15 cellular contexts compared by ENCODE assay signal in genomic region chr21:28805885-28806284, GRCh38.
DNase-seq lines count a peak whose midpoint lies in the region; ATAC-seq, FAIRE-seq and TF ChIP-seq lines count a peak whose summit lies in the region.
"Had no signal": no experiment of that assay in that cellular context is flagged by ENCODE, and none has a peak within 500 bp of the region (broad histone marks: within the 10 kb centered on the region; RNA-seq: fewer than 3 reads in every experiment).

No MANE protein-coding gene starts in this region.

- FAIRE-seq in K562 (lab: Jason Lieb, UNC), result no peak

- WGBS in K562 (ENCODE audit: insufficient coverage, low coverage, missing lambda C conversion rate), result 6% methylated on average over 4 of the region's 4 CpGs

- H3K36me3 Mint-ChIP-seq in T-helper 17 cell (ENCODE audit: low read depth), result peaks cover 3% of the 10 kb centered on the region

- no peaks in the 10 kb centered on the region for H4K20me1 ChIP-seq in K562 (replicated peaks; ENCODE audit: control insufficient read depth, insufficient read depth, low read length)

- ATAC-seq in K562 (no peak), T-helper 17 cell (no peak)
- ATAC-seq: HCT116 had no signal

- H3K9me1 ChIP-seq in K562 (ENCODE audit: control insufficient read depth, insufficient read depth, low read length), result no peaks in the 10 kb centered on the region

- no peaks in the 10 kb centered on the region for H3K9me3 ChIP-seq in K562 (replicated peaks; ENCODE audit: control insufficient read depth, insufficient read depth, low read depth, low read length)
- H3K9me3 ChIP-seq in left ventricle myocardium inferior (replicated peaks), result peaks cover 16% of the 10 kb centered on the region
- no peaks in the 10 kb centered on the region for H3K9me3 ChIP-seq in T-helper 17 cell (ENCODE audit: control insufficient read depth, low read length, poor library complexity, severe bottlenecking)

- no peak overlapping the region for H3K4me2 ChIP-seq in K562 (ENCODE audit: insufficient read depth, low read length)

- H3K4me1 ChIP-seq in K562 (replicated peaks in 1 of 2; ENCODE audit: control insufficient read depth in 2 of 2, insufficient read depth in 2 of 2, low read length in 2 of 2) (no peaks in the 10 kb centered on the region; a peak in 1 of 5 replicates), left ventricle myocardium inferior (peaks cover 9% of the 10 kb centered on the region)

- H3K27ac ChIP-seq in K562 (ENCODE audit: extremely low read depth, low read depth, low read length) (no peak overlapping the region), left ventricle myocardium inferior (replicated peaks) (peak overlapping the region; percentile 65), RWPE1 (no peak overlapping the region)
- H3K27ac ChIP-seq: dorsolateral prefrontal cortex had no signal

- TF ChIP-seq CTCF in K562 (IDR thresholded peaks at IDR 0.05 in 2 of 3, conservative IDR thresholded peaks at IDR 0.05 in 1 of 3; ENCODE audit: insufficient read depth in 2 of 3, low read depth in 1 of 3, low read length in 3 of 3) (no peak), left ventricle myocardium inferior (IDR thresholded peaks at IDR 0.05; ENCODE audit: borderline replicate concordance) (no peak), RWPE1 (conservative IDR thresholded peaks at IDR 0.05; ENCODE audit: low read depth) (no peak)

- H3K27me3 ChIP-seq in K562 (ENCODE audit: control insufficient read depth in 2 of 2, insufficient read depth in 2 of 2, low read length in 2 of 2) (no peaks in the 10 kb centered on the region), left ventricle myocardium inferior (ENCODE audit: low read depth) (no peaks in the 10 kb centered on the region)
- H3K27me3 ChIP-seq: dorsolateral prefrontal cortex had no signal

- CTCF ChIA-PET in K562 (lab: Yijun Ruan, JAX; ENCODE audit: low intra/inter-chr PET ratio), result no interaction called here
- CTCF ChIA-PET in RWPE1 (lab: Yijun Ruan, JAX), result no interaction called here

- H3K36me3 ChIP-seq in K562 (ENCODE audit: control insufficient read depth, insufficient read depth, low read length) (no peaks in the 10 kb centered on the region), left ventricle myocardium inferior (no peaks in the 10 kb centered on the region)

- POLR2A ChIA-PET in K562 (lab: Yijun Ruan, JAX) (no interaction called here), RWPE1 (lab: Yijun Ruan, JAX; ENCODE audit: low non-redundant PET) (no interaction called here)

- no peak for TF ChIP-seq RAD21 in K562 (CRISPR knock-in tag; conservative IDR thresholded peaks at IDR 0.05 in 1 of 2, IDR thresholded peaks at IDR 0.05 in 1 of 2)

- intact Hi-C loops in K562 (cut with micrococcal nuclease), result no loop called here
- intact Hi-C loops in left ventricle myocardium inferior (cut with micrococcal nuclease), result no loop called here

- TF ChIP-seq EP300 in K562 (IDR thresholded peaks at IDR 0.05; ENCODE audit: low read length), result no peak

- peaks cover 2% of the 10 kb centered on the region for H3K4me1 Mint-ChIP-seq in T-helper 17 cell

- in situ Hi-C loops in K562 (cut with MboI), result no loop called here

- no peak overlapping the region for H2AFZ ChIP-seq in K562 (ENCODE audit: low read depth, low read length)

- no TSS peak for BruUV-seq in K562 (replicated peaks; lab: Mats Ljungman, UMichigan)

- H3K9ac ChIP-seq in K562 (ENCODE audit: insufficient read depth in 1 of 2, low read depth in 2 of 2, low read length in 2 of 2), result no peak overlapping the region

- no peaks in the 10 kb centered on the region for H3K27me3 Mint-ChIP-seq in T-helper 17 cell

- no peak overlapping the region for H3K4me3 Mint-ChIP-seq in T-helper 17 cell

- no peak overlapping the region for H3K27ac Mint-ChIP-seq in T-helper 17 cell

- H3K79me2 ChIP-seq in K562 (ENCODE audit: control insufficient read depth, insufficient read depth, low read length), result no peaks in the 10 kb centered on the region

- H3K4me3 ChIP-seq in K562, result no peak overlapping the region
- no peak overlapping the region for H3K4me3 ChIP-seq in left ventricle myocardium inferior
- H3K4me3 ChIP-seq: dorsolateral prefrontal cortex had no signal

- DNase-seq in HCEC 1CT (peak; percentile 96), K562 (ENCODE audit: extremely low read depth in 1 of 4, low spot score in 3 of 4) (no peak), left ventricle myocardium inferior (no peak), superior temporal gyrus (ENCODE audit: extremely low spot score) (peak; percentile 32), germinal center (ENCODE audit: low spot score) (no peak), RWPE1 (ENCODE audit: low spot score) (no peak), T-helper 17 cell (no peak), cerebellar cortex (ENCODE audit: low spot score) (no peak)
- DNase-seq: activated CD4-positive, alpha-beta T cell treated with anti-CD3 and anti-CD28 coated beads, Interleukin-2, amount 50 U/mL, for 48 hours; activated gamma-delta T cell; dorsolateral prefrontal cortex; KG1; NCI-H2107; T-helper 2 cell had no signal

- TF ChIP-seq POLR2A in K562 (conservative IDR thresholded peaks at IDR 0.05), result no peak

TF ChIP-seq in K562, 482 proteins besides CTCF, POLR2A, EP300 and RAD21 (continues in another document):
- TF ChIP-seq ZNF175 (CRISPR knock-in tag; IDR thresholded peaks at IDR 0.05; ENCODE audit: low read depth) (0 out of 2 replicates have a peak, but pooled peaks have one; percentile 27), KLF10 (CRISPR knock-in tag; IDR thresholded peaks at IDR 0.05) (no peak), HCFC1 (IDR thresholded peaks at IDR 0.05; ENCODE audit: low read depth, low read length) (no peak), TFE3 (CRISPR knock-in tag; IDR thresholded peaks at IDR 0.05) (no peak), ZNF23 (CRISPR knock-in tag; IDR thresholded peaks at IDR 0.05) (no peak), FOSL1 (tag; conservative IDR thresholded peaks at IDR 0.05) (0 out of 2 replicates have a peak, but pooled peaks have one; percentile 12), AFF4 (CRISPR knock-in tag; IDR thresholded peaks at IDR 0.05) (no peak), ZNF224 (CRISPR knock-in tag; IDR thresholded peaks at IDR 0.05) (no peak), FOXA1 (IDR thresholded peaks at IDR 0.05; ENCODE audit: borderline replicate concordance) (no peak), NONO (IDR thresholded peaks at IDR 0.05; ENCODE audit: low read depth in 2 of 2, low read length in 1 of 2) (no peak), E2F5 (CRISPR knock-in tag; IDR thresholded peaks at IDR 0.05) (no peak)
- TF ChIP-seq, protein P1, sequence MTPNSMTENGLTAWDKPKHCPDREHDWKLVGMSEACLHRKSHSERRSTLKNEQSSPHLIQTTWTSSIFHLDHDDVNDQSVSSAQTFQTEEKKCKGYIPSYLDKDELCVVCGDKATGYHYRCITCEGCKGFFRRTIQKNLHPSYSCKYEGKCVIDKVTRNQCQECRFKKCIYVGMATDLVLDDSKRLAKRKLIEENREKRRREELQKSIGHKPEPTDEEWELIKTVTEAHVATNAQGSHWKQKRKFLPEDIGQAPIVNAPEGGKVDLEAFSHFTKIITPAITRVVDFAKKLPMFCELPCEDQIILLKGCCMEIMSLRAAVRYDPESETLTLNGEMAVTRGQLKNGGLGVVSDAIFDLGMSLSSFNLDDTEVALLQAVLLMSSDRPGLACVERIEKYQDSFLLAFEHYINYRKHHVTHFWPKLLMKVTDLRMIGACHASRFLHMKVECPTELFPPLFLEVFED (CRISPR knock-in tag; conservative IDR thresholded peaks at IDR 0.05), result no peak

Comparison
In these comparisons a context has a peak if more than half of its experiments do, and no peak if none do; other contexts are left out.
1. DNase-seq: peak in HCEC 1CT (single experiment) and superior temporal gyrus (single experiment); none in K562 (0 of 4), left ventricle myocardium inferior (single experiment), germinal center (single experiment), RWPE1 (single experiment), T-helper 17 cell (0 of 3) and cerebellar cortex (single experiment).